In the genomic region with DNA sequence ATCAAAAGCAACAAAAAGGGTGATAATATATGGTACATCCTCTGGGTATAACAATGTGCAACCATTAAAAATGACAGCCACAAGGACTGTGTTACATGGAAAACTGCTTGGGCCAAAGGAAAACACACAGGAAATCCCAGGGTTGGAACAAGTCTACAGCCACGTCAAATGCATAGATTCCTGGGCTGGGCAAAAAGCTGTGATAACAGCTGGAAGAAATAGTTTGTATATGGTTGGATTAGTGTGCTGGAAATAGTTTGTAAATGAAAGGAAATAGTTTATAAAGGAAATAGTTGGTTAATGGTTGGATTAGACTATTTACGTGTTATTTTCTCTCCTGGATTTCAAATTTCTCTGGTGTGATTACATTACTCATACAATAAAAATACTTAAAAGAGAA, we compare ENCODE assay signal across 20 cellular contexts. TPM values are rescaled to one million over a fixed set of nuclear protein-coding genes. Genes with fewer than 3 reads are reported as not detected.
"Had no signal": no experiment of that assay in that cellular context is flagged by ENCODE, and none has a peak within 500 bp of the region (broad histone marks: within the 10 kb centered on the region; RNA-seq: fewer than 3 reads in every experiment).

No MANE protein-coding gene starts in this region.

- DNase-seq: activated B cell treated with CpG ODN at 0.5 μM for 24 hours; activated CD4-positive, alpha-beta memory T cell treated with anti-CD3 and anti-CD28 coated beads for 36 hours; activated CD4-positive, alpha-beta T cell treated with anti-CD3 and anti-CD28 coated beads for 4 hours; activated CD8-positive, alpha-beta memory T cell treated with anti-CD3 and anti-CD28 coated beads, Interleukin-2, amount 10 ng/mL, durations not matched to agents 7 days and 5 days; activated naive CD4-positive, alpha-beta T cell treated with Interleukin-2 at 50 U/mL for 16 hours; activated naive CD8-positive, alpha-beta T cell treated with anti-CD3 and anti-CD28 coated beads, Interleukin-2, amount 10 ng/mL, durations not matched to agents 7 days and 5 days; central memory CD4-positive, alpha-beta T cell; colonic mucosa; effector CD8-positive, alpha-beta T cell; lower lobe of right lung; nephron progenitor cell; retina; stimulated activated naive CD8-positive, alpha-beta T cell treated with anti-CD3 and anti-CD28 coated beads, Interleukin-15, amount 100 ng/mL, for 72 hours; SW 1271; transverse colon had no signal

- H3K9me3 ChIP-seq: colonic mucosa, esophagus muscularis mucosa, lower lobe of right lung, suprapubic skin, transverse colon had no signal

- H3K27ac ChIP-seq: colonic mucosa, esophagus muscularis mucosa, lower lobe of right lung, suprapubic skin had no signal

- H3K4me3 ChIP-seq: colonic mucosa, esophagus muscularis mucosa, lower lobe of right lung, suprapubic skin had no signal

- H3K36me3 ChIP-seq: colonic mucosa, esophagus muscularis mucosa, lower lobe of right lung, suprapubic skin, transverse colon had no signal

- H3K27me3 ChIP-seq: colonic mucosa, suprapubic skin, transverse colon had no signal

- ATAC-seq: activated CD8-positive, alpha-beta memory T cell treated with anti-CD3 and anti-CD28 coated beads, Interleukin-2, amount 10 ng/mL, durations not matched to agents 7 days and 5 days; activated T-helper 17 cell treated with anti-CD3 and anti-CD28 coated beads, Interleukin-2, amount 50 U/mL, for 72 hours; lower lobe of right lung; stimulated activated naive CD8-positive, alpha-beta T cell treated with anti-CD3 and anti-CD28 coated beads, Interleukin-15, amount 100 ng/mL, for 72 hours had no signal

RNA-seq across cellular contexts. Expression of gene HSD17B2, which starts 2.6 kb away (rescaled TPM):
- total RNA-seq: activated B cell treated with CpG ODN at 0.5 μM for 24 hours; activated CD4-positive, alpha-beta memory T cell treated with anti-CD3 and anti-CD28 coated beads for 36 hours; activated CD8-positive, alpha-beta memory T cell treated with anti-CD3 and anti-CD28 coated beads, Interleukin-2, amount 10 ng/mL, durations not matched to agents 7 days and 5 days; activated naive CD8-positive, alpha-beta T cell treated with anti-CD3 and anti-CD28 coated beads, Interleukin-2, amount 10 ng/mL, durations not matched to agents 7 days and 5 days; activated T-helper 17 cell treated with anti-CD3 and anti-CD28 coated beads, Interleukin-2, amount 50 U/mL, for 72 hours; esophagus muscularis mucosa; posterior vena cava; skeletal muscle tissue had no signal
